In the genomic region with DNA sequence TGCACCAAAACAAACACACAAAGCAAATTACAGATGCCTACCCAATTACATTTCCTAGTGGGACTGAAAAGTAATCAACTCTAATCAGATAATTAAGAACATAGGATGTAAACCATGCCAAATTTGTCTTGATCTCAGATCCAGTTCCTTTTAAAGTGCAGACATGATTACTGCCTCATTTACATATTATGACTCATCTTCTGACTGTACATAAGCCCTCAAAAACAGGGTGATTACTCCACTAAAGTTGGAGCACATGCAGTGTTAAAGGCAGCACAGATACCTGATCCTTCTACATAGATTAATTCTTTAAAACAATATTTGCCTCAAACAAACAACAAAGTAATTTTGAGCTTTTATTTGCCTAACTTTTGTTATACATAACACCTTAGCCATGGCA, we compare ENCODE assay signal across 17 cellular contexts.
DNase-seq lines count a peak whose midpoint lies in the region; ATAC-seq, FAIRE-seq and TF ChIP-seq lines count a peak whose summit lies in the region.
"Had no signal": no experiment of that assay in that cellular context is flagged by ENCODE, and none has a peak within 500 bp of the region (broad histone marks: within the 10 kb centered on the region; RNA-seq: fewer than 3 reads in every experiment).

No MANE protein-coding gene starts in this region.

- no peaks in the 10 kb centered on the region for H3K4me1 ChIP-seq in A549
- H3K4me1 ChIP-seq in Peyer's patch = no peaks in the 10 kb centered on the region
- H3K4me1 ChIP-seq: heart right ventricle, testis had no signal

- FAIRE-seq in A549 (lab: Jason Lieb, UNC) = no peak
- FAIRE-seq: D721Med had no signal

- H3K27ac ChIP-seq in A549 = no peak overlapping the region
- no peak overlapping the region for H3K27ac ChIP-seq in Peyer's patch
- H3K27ac ChIP-seq: heart right ventricle, HL-60, SK-N-MC, testis, WERI-Rb-1 had no signal

- POLR2A ChIA-PET in A549 (lab: Yijun Ruan, JAX) = no interaction called here

- no peaks in the 10 kb centered on the region for H3K9me3 ChIP-seq in A549
- H3K9me3 ChIP-seq in Peyer's patch = no peaks in the 10 kb centered on the region
- H3K9me3 ChIP-seq: testis had no signal

- no peak overlapping the region for H3K4me2 ChIP-seq in A549

- DNase-seq in A549 (ENCODE audit: low read depth in 1 of 2, low spot score in 1 of 2) (no peak), NB4 (ENCODE audit: low read depth) (peak; percentile 10), astrocyte of the spinal cord (ENCODE audit: low read depth, low spot score) (peak; percentile 26), ecto neural progenitor cell (ENCODE audit: low spot score) (no peak), NCI-H1105 (lab: John Stamatoyannopoulos, UW) (no peak), GM13976 (ENCODE audit: low spot score) (no peak), Peyer's patch (no peak)
- DNase-seq: activated naive CD4-positive, alpha-beta T cell treated with Interleukin-2 at 50 U/mL for 16 hours; caudate nucleus; heart right ventricle; Kasumi-1; testis; WERI-Rb-1 had no signal

- no peak overlapping the region for H3K4me3 ChIP-seq in A549
- H3K4me3 ChIP-seq in NB4 (ENCODE audit: low read depth, low read length) = no peak overlapping the region
- H3K4me3 ChIP-seq in astrocyte of the spinal cord (ENCODE audit: low read depth, low read length) = no peak overlapping the region
- no peak overlapping the region for H3K4me3 ChIP-seq in Peyer's patch
- H3K4me3 ChIP-seq: heart right ventricle, SK-N-MC, testis had no signal

- no peaks in the 10 kb centered on the region for H3K27me3 ChIP-seq in Peyer's patch
- H3K27me3 ChIP-seq: heart right ventricle, testis had no signal

- no peak for TF ChIP-seq EP300 in A549 (IDR thresholded peaks at IDR 0.05)

- in situ Hi-C loops in astrocyte of the spinal cord (cut with HindIII; ENCODE audit: low sequenced_read_pairs) (no loop called here), GM13976 (cut with MboI; ENCODE audit: low sequenced_read_pairs, unreplicated experiment) (no loop called here)

- TF ChIP-seq RAD21 in A549 (conservative IDR thresholded peaks at IDR 0.05 in 1 of 2, IDR thresholded peaks at IDR 0.05 in 1 of 2) = no peak

- CTCF ChIA-PET in A549 (lab: Yijun Ruan, JAX) = no interaction called here

- no peaks in the 10 kb centered on the region for H3K36me3 ChIP-seq in Peyer's patch
- H3K36me3 ChIP-seq: heart right ventricle, WERI-Rb-1 had no signal

- no peak for TF ChIP-seq CTCF in A549 (IDR thresholded peaks at IDR 0.05)
- no peak for TF ChIP-seq CTCF in NB4 (IDR thresholded peaks at IDR 0.05; ENCODE audit: low read depth, low read length)
- TF ChIP-seq CTCF in astrocyte of the spinal cord (IDR thresholded peaks at IDR 0.05; ENCODE audit: low read depth, low read length) = no peak
- no peak for TF ChIP-seq CTCF in GM13976 (IDR thresholded peaks at IDR 0.05; ENCODE audit: borderline replicate concordance, control extremely low read depth, extremely low read depth, insufficient read depth, missing control alignments)
- TF ChIP-seq CTCF in Peyer's patch (IDR thresholded peaks at IDR 0.05) = no peak

- TF ChIP-seq POLR2A in A549 (IDR thresholded peaks at IDR 0.05; ENCODE audit: low read length) (no peak), NB4 (IDR thresholded peaks at IDR 0.05; ENCODE audit: extremely low read depth, insufficient read length) (no peak), Peyer's patch (IDR thresholded peaks at IDR 0.05) (no peak)

- ATAC-seq in A549 (no peak), HG02610 (IDR thresholded peaks at IDR 0.05; ENCODE audit: unreplicated experiment) (peak; percentile 46)
- ATAC-seq: heart right ventricle had no signal

TF ChIP-seq in A549, 52 proteins besides CTCF, POLR2A, EP300 and RAD21:
- TF ChIP-seq, protein P1, sequence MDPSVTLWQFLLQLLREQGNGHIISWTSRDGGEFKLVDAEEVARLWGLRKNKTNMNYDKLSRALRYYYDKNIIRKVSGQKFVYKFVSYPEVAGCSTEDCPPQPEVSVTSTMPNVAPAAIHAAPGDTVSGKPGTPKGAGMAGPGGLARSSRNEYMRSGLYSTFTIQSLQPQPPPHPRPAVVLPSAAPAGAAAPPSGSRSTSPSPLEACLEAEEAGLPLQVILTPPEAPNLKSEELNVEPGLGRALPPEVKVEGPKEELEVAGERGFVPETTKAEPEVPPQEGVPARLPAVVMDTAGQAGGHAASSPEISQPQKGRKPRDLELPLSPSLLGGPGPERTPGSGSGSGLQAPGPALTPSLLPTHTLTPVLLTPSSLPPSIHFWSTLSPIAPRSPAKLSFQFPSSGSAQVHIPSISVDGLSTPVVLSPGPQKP (IDR thresholded peaks at IDR 0.05; ENCODE audit: low read depth, low read length) = no peak
- TF ChIP-seq FOSL2 (IDR thresholded peaks at IDR 0.05) (no peak), FOSL2 (CRISPR knock-in tag; IDR thresholded peaks at IDR 0.05) (peak; percentile 24; the same call in 1 of the 2 replicates), RARB (CRISPR knock-in tag; IDR thresholded peaks at IDR 0.05) (no peak)
- TF ChIP-seq, protein P2, sequence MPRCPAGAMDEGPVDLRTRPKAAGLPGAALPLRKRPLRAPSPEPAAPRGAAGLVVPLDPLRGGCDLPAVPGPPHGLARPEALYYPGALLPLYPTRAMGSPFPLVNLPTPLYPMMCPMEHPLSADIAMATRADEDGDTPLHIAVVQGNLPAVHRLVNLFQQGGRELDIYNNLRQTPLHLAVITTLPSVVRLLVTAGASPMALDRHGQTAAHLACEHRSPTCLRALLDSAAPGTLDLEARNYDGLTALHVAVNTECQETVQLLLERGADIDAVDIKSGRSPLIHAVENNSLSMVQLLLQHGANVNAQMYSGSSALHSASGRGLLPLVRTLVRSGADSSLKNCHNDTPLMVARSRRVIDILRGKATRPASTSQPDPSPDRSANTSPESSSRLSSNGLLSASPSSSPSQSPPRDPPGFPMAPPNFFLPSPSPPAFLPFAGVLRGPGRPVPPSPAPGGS (IDR thresholded peaks at IDR 0.05) = no peak

Comparison
In these comparisons a context has a peak if more than half of its experiments do, and no peak if none do; other contexts are left out.
1. DNase-seq: peak in NB4 (single experiment) and astrocyte of the spinal cord (single experiment); none in A549 (0 of 2), ecto neural progenitor cell (single experiment), NCI-H1105 (single experiment), GM13976 (single experiment) and Peyer's patch (0 of 3).